1 cellular context compared by ENCODE assay signal in genomic region chr2:16196687-16197503, GRCh38.
A peak's percentile ranks its signal among the peaks of the same experiment; 100 is the strongest.
TF ChIP-seq lines count a peak whose summit lies in the region.

No MANE protein-coding gene starts in this region.

TF ChIP-seq in HepG2, 621 proteins besides CTCF, POLR2A, EP300 and RAD21 (continued from another document and continues in another):
- TF ChIP-seq ZNF407 (CRISPR knock-in tag; IDR thresholded peaks at IDR 0.05; ENCODE audit: not compliant biosample characterization) (no peak), POLR2G (IDR thresholded peaks at IDR 0.05; ENCODE audit: low read depth, low read length) (no peak), PHF8 (CRISPR knock-in tag; IDR thresholded peaks at IDR 0.05) (peak; percentile 32; the same call in 1 of the 2 replicates), ZNF124 (CRISPR knock-in tag; IDR thresholded peaks at IDR 0.05) (peak; percentile 55; the same call in 1 of the 2 replicates), CCDC6 (CRISPR knock-in tag; IDR thresholded peaks at IDR 0.05) (peak; percentile 75), ZNF44 (CRISPR knock-in tag; IDR thresholded peaks at IDR 0.05) (no peak), ZNF30 (CRISPR knock-in tag; IDR thresholded peaks at IDR 0.05) (no peak), ZNF616 (CRISPR knock-in tag; IDR thresholded peaks at IDR 0.05; ENCODE audit: low read depth) (no peak), KAT7 (CRISPR knock-in tag; IDR thresholded peaks at IDR 0.05; ENCODE audit: borderline replicate concordance) (0 out of 2 replicates have a peak, but pooled peaks have one; percentile 45), HNRNPK (IDR thresholded peaks at IDR 0.05; ENCODE audit: low read depth, low read length, poor library complexity, severe bottlenecking) (no peak), SALL2 (CRISPR knock-in tag; IDR thresholded peaks at IDR 0.05) (peak; percentile 21; the same call in 1 of the 2 replicates), SNAPC2 (CRISPR knock-in tag; IDR thresholded peaks at IDR 0.05) (peak; percentile 66; the same call in 1 of the 2 replicates), ZNF343 (CRISPR knock-in tag; IDR thresholded peaks at IDR 0.05) (no peak), ZNF451 (CRISPR knock-in tag; IDR thresholded peaks at IDR 0.05) (no peak; the same call in 1 of the 2 replicates), ZNF17 (CRISPR knock-in tag; IDR thresholded peaks at IDR 0.05) (no peak), TSC22D2 (CRISPR knock-in tag; IDR thresholded peaks at IDR 0.05; ENCODE audit: borderline replicate concordance) (no peak), PPARG (CRISPR knock-in tag; conservative IDR thresholded peaks at IDR 0.05) (peak; percentile 91), ZNF878 (CRISPR knock-in tag; IDR thresholded peaks at IDR 0.05) (peak; percentile 95), SIN3B (IDR thresholded peaks at IDR 0.05; ENCODE audit: low read length) (no peak), ZFP41 (CRISPR knock-in tag; IDR thresholded peaks at IDR 0.05; ENCODE audit: borderline replicate concordance) (no peak), MTERF4 (CRISPR knock-in tag; IDR thresholded peaks at IDR 0.05) (peak; percentile 94), MBNL3 (CRISPR knock-in tag; conservative IDR thresholded peaks at IDR 0.05) (no peak), ZSCAN9 (CRISPR knock-in tag; IDR thresholded peaks at IDR 0.05; ENCODE audit: borderline replicate concordance) (no peak), SP5 (CRISPR knock-in tag; IDR thresholded peaks at IDR 0.05; ENCODE audit: borderline replicate concordance, low read depth) (peak; percentile 80; the same call in 1 of the 2 replicates), PLSCR1 (CRISPR knock-in tag; IDR thresholded peaks at IDR 0.05; ENCODE audit: borderline replicate concordance) (no peak), ARID4A (CRISPR knock-in tag; IDR thresholded peaks at IDR 0.05; ENCODE audit: borderline replicate concordance) (peak; percentile 58; the same call in 1 of the 2 replicates), DPF2 (CRISPR knock-in tag; IDR thresholded peaks at IDR 0.05; ENCODE audit: borderline replicate concordance, low read depth) (peak; percentile 92), MXD4 (CRISPR knock-in tag; IDR thresholded peaks at IDR 0.05) (no peak), ZFX (CRISPR knock-in tag; IDR thresholded peaks at IDR 0.05; ENCODE audit: low read depth) (peak; percentile 72), RBAK (CRISPR knock-in tag; IDR thresholded peaks at IDR 0.05) (0 out of 2 replicates have a peak, but pooled peaks have one; percentile 30), FOXP1 (IDR thresholded peaks at IDR 0.05) (no peak), FOXP1 (CRISPR knock-in tag; IDR thresholded peaks at IDR 0.05) (peak; percentile 71), ZNF431 (CRISPR knock-in tag; IDR thresholded peaks at IDR 0.05; ENCODE audit: borderline replicate concordance, low read depth) (no peak; the same call in 1 of the 2 replicates), HIC2 (CRISPR knock-in tag; IDR thresholded peaks at IDR 0.05; ENCODE audit: low read depth) (peak; percentile 95), HNRNPL (IDR thresholded peaks at IDR 0.05; ENCODE audit: low read depth, low read length) (0 out of 2 replicates have a peak, but pooled peaks have one; percentile 15), CREM (IDR thresholded peaks at IDR 0.05) (peak; percentile 84), CREM (CRISPR knock-in tag; IDR thresholded peaks at IDR 0.05) (no peak), SRSF4 (IDR thresholded peaks at IDR 0.05; ENCODE audit: low read depth, low read length, poor library complexity, severe bottlenecking) (no peak), FOXO1 (CRISPR knock-in tag; IDR thresholded peaks at IDR 0.05) (peak; percentile 96), CCAR2 (optimal IDR thresholded peaks at IDR 0.05; ENCODE audit: low read depth, low read length) (no peak), DNMT1 (CRISPR knock-in tag; IDR thresholded peaks at IDR 0.05) (no peak), SMYD3 (CRISPR knock-in tag; IDR thresholded peaks at IDR 0.05) (peak; percentile 78), ZNF687 (CRISPR knock-in tag; IDR thresholded peaks at IDR 0.05) (peak; percentile 43; the same call in 1 of the 2 replicates), SOX13 (IDR thresholded peaks at IDR 0.05) (no peak), SOX13 (CRISPR knock-in tag; conservative IDR thresholded peaks at IDR 0.05 in 1 of 2, IDR thresholded peaks at IDR 0.05 in 1 of 2) (peak in 1 of 2 experiments; percentile 85; a peak in 2 of 4 replicates), CHD2 (IDR thresholded peaks at IDR 0.05; ENCODE audit: low read depth, low read length) (no peak), ZNF547 (CRISPR knock-in tag; IDR thresholded peaks at IDR 0.05) (no peak), NFKBIZ (CRISPR knock-in tag; IDR thresholded peaks at IDR 0.05) (0 out of 2 replicates have a peak, but pooled peaks have one; percentile 82)
